Comparison of ENCODE assay signal across 9 cellular contexts in the genomic region with DNA sequence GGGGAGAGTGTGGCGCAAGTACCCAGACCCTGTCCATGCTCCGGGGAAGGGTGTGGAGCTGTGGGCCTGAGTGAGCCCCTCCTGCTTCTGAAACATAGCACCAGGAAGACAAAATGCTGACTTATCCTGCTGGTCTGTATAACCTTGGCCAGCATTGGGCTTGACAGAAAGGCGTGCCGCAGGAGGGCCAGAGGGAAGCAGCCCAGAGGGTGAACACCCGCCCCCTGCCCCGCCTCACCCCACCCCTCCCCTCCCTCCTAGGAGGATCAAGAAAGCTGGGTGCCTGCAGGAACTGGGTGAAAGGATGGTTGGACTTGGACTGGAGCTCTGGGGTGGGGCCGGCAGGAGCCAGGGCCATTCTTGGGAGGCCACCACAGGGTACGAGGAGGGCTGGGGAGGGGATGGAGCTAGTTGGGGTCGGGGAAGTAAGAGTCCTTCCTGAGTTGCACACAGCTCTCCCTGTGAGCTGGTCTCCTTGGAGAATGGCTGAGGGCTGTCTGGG. TPM values are rescaled to one million over a fixed set of nuclear protein-coding genes. Genes with fewer than 3 reads are reported as not detected.
DNase-seq lines count a peak whose midpoint lies in the region; ATAC-seq and TF ChIP-seq lines count a peak whose summit lies in the region.
"Had no signal": no experiment of that assay in that cellular context is flagged by ENCODE, and none has a peak within 500 bp of the region (broad histone marks: within the 10 kb centered on the region; RNA-seq: fewer than 3 reads in every experiment).

No MANE protein-coding gene starts in this region.

- no peaks in the 10 kb centered on the region for H4K20me1 ChIP-seq in PC-3 (ENCODE audit: low read length)

- no peak overlapping the region for H2AFZ ChIP-seq in PC-3 (ENCODE audit: low read length)

- POLR2A ChIA-PET in PC-3 (lab: Charles Lee; ENCODE audit: unreplicated experiment), result interaction anchor here (1.4 kb wide), 1 partner anchor 93 kb away, joined by 4 read pairs; the partner anchor contains the start of gene KDM4A

- H3K4me1 ChIP-seq in ES-I3 (ENCODE audit: insufficient read depth, low read length) (peaks cover 14% of the 10 kb centered on the region), PC-3 (ENCODE audit: insufficient read depth, low read length) (peaks cover 14% of the 10 kb centered on the region)

- no peaks in the 10 kb centered on the region for H3K9me3 ChIP-seq in ES-I3 (ENCODE audit: control insufficient read depth, insufficient read depth, low read length)
- H3K9me3 ChIP-seq in PC-3 (ENCODE audit: low read length), result no peaks in the 10 kb centered on the region

- H3K36me3 ChIP-seq in ES-I3 (ENCODE audit: insufficient read depth, low read length) (0 out of 2 replicates have a peak, but pooled peaks cover 9% of the 10 kb centered on the region), PC-3 (ENCODE audit: low read depth, low read length) (peaks cover 36% of the 10 kb centered on the region)

- 0 out of 2 replicates have a peak overlapping the region, but pooled peaks have one; percentile 26 for H3K4me2 ChIP-seq in PC-3 (ENCODE audit: low read length)

- 0 out of 2 replicates have a peak overlapping the region, but pooled peaks have one; percentile 16 for H3K27ac ChIP-seq in PC-3 (ENCODE audit: low read length)

- peaks cover 30% of the 10 kb centered on the region for H3K79me2 ChIP-seq in PC-3 (ENCODE audit: low read length)

- H3K27me3 ChIP-seq in PC-3 (ENCODE audit: low read length), result no peaks in the 10 kb centered on the region

- no TSS peak for BruUV-seq in PC-3 (replicated peaks; lab: Mats Ljungman, UMichigan)

- intact Hi-C loops in PC-3 (cut with micrococcal nuclease), result loop anchor here (2.0 kb wide), 1 partner anchor 25 kb away; no protein-coding TSS in a partner anchor

- CTCF ChIA-PET in PC-3 (lab: Charles Lee), result interaction anchor here (0.6 kb wide), 1 partner anchor 96 kb away, joined by 3 read pairs; no protein-coding TSS in a partner anchor

- TF ChIP-seq CTCF in PC-3 (conservative IDR thresholded peaks at IDR 0.05; ENCODE audit: low read depth, low read length) (no peak), fibroblast of mammary gland (conservative IDR thresholded peaks at IDR 0.05; ENCODE audit: control insufficient read depth, insufficient read depth, low read depth, low read length) (no peak), omental fat pad (IDR thresholded peaks at IDR 0.05) (no peak)

- ATAC-seq in PC-3 (peak; percentile 90), omental fat pad (ENCODE audit: low FRiP score) (peak; percentile 60), HG03442 (IDR thresholded peaks at IDR 0.05; ENCODE audit: unreplicated experiment) (no peak)

- no peaks in the 10 kb centered on the region for H3K9me2 ChIP-seq in PC-3 (replicated peaks; ENCODE audit: low read length)

- peak; percentile 62 for DNase-seq in PC-3
- DNase-seq in fibroblast of mammary gland (ENCODE audit: low read depth), result peak; percentile 53
- no peak for DNase-seq in omental fat pad (ENCODE audit: low spot score)
- DNase-seq in activated CD4-positive, alpha-beta T cell treated with anti-CD3 and anti-CD28 coated beads for 4 hours, result no peak
- DNase-seq in GDM1 (lab: John Stamatoyannopoulos, UW), result no peak
- no peak for DNase-seq in OCI-M1 (lab: John Stamatoyannopoulos, UW)
- DNase-seq: CD4-positive, CD25-positive, alpha-beta regulatory T cell had no signal

- no peaks in the 10 kb centered on the region for H3F3A ChIP-seq in PC-3 (ENCODE audit: low read length, unreplicated experiment)

- peak overlapping the region; percentile 35 for H3K9ac ChIP-seq in ES-I3 (ENCODE audit: low read depth, low read length)
- H3K9ac ChIP-seq in PC-3 (ENCODE audit: low read length), result no peak overlapping the region

- H3K4me3 ChIP-seq in PC-3 (ENCODE audit: low read length) (no peak overlapping the region), fibroblast of mammary gland (ENCODE audit: control insufficient read depth, low read depth, low read length) (no peak overlapping the region)

RNA-seq across cellular contexts. Expression of gene PTPRF, which starts 27.1 kb away (rescaled TPM):
- total RNA-seq in PC-3 (2014; rRNA removed), result 67.4 and 100 TPM in 2 replicates
- 100 to 1,000 TPM in 3 of 4 donors, 10 to 100 TPM in 1; 79.1 to 176 (median 139) TPM for total RNA-seq in omental fat pad

Comparison
In these comparisons a context has a peak if more than half of its experiments do, and no peak if none do; other contexts are left out.
1. DNase-seq: peak in PC-3 (single experiment) and fibroblast of mammary gland (single experiment); none in omental fat pad (single experiment), activated CD4-positive, alpha-beta T cell treated with anti-CD3 and anti-CD28 coated beads for 4 hours (0 of 2), GDM1 (single experiment) and OCI-M1 (single experiment).